11 cellular contexts compared by ENCODE assay signal in the genomic region with DNA sequence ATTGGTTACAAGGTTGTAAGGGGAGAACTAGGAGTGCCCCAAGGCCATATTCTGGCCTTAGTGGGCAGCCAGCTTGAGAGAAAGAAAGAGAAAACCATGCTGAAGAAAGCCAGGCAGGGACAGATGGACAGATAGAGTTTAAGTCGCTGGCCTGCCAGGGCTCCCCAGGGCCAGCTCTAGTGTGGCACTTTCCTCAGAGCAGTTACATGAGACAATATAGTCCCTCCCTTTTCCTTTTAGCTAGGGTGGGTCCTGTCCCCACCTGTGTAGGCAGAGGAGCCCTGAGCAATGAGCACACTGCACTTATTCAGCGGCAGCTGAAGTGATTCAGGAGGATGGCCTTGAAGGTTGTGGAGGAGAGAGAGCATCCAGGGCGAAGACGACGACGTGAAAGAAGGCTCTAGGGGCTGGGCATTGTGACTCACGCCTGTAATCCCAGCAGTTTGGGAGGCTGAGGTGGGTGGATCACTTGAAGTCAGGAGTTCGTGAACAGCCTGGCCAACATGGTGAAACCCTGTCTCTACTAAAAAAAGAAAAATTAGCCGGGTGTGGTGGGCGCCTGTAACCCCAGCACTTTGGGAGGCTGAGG.
DNase-seq lines count a peak whose midpoint lies in the region; TF ChIP-seq lines count a peak whose summit lies in the region.
"Had no signal": no experiment of that assay in that cellular context is flagged by ENCODE, and none has a peak within 500 bp of the region (broad histone marks: within the 10 kb centered on the region; RNA-seq: fewer than 3 reads in every experiment).

No MANE protein-coding gene starts in this region.

- BruUV-seq in MCF 10A (replicated peaks; lab: Mats Ljungman, UMichigan): no TSS peak

- H3K27ac Mint-ChIP-seq in MCF 10A (ENCODE audit: low read depth, unreplicated experiment): peak overlapping the region; percentile 92

- intact Hi-C loops in MCF 10A (cut with micrococcal nuclease): loop anchor here (10.0 kb wide), 1 partner anchor 192 kb away; no protein-coding TSS in a partner anchor
- intact Hi-C loops in breast epithelium (cut with DNase I; ENCODE audit: low total_unique reads): no loop called here
- intact Hi-C loops in vagina (cut with DNase I): loop anchor here (10.0 kb wide), 1 partner anchor 52 kb away; no protein-coding TSS in a partner anchor

- H3K9me3 ChIP-seq in breast epithelium: no peaks in the 10 kb centered on the region
- H3K9me3 ChIP-seq in vagina: no peaks in the 10 kb centered on the region
- H3K9me3 ChIP-seq: spleen had no signal

- H3K27me3 ChIP-seq in breast epithelium (no peaks in the 10 kb centered on the region), vagina (no peaks in the 10 kb centered on the region)
- H3K27me3 ChIP-seq: spleen had no signal

- POLR2A ChIA-PET in MCF 10A (lab: Yijun Ruan, JAX): interaction anchor here (1.1 to 5.2 kb wide), 7 partner anchors 9 to 193 kb away, joined by 3 to 63 read pairs (median 10); a partner anchor contains a TSS

- H3K36me3 Mint-ChIP-seq in MCF 10A (ENCODE audit: insufficient read depth, unreplicated experiment): no peaks in the 10 kb centered on the region

- H3K4me1 ChIP-seq in breast epithelium (no peaks in the 10 kb centered on the region), vagina (peaks cover 52% of the 10 kb centered on the region)

- H3K4me3 Mint-ChIP-seq in MCF 10A (ENCODE audit: unreplicated experiment): peak overlapping the region; percentile 51

- H3K4me1 Mint-ChIP-seq in MCF 10A (ENCODE audit: insufficient read depth, unreplicated experiment): peaks cover 54% of the 10 kb centered on the region

- no peak for TF ChIP-seq POLR2A in breast epithelium (IDR thresholded peaks at IDR 0.05)
- no peak for TF ChIP-seq POLR2A in vagina (IDR thresholded peaks at IDR 0.05)

- H3K27ac ChIP-seq in breast epithelium (no peak overlapping the region), vagina (peak overlapping the region; percentile 77)

- H3K4me3 ChIP-seq in breast epithelium: no peak overlapping the region
- no peak overlapping the region for H3K4me3 ChIP-seq in vagina
- H3K4me3 ChIP-seq: spleen had no signal

- H3K9me3 Mint-ChIP-seq in MCF 10A (ENCODE audit: unreplicated experiment): no peaks in the 10 kb centered on the region

- DNase-seq in MCF 10A (ENCODE audit: unreplicated experiment) (peak; percentile 74), breast epithelium (ENCODE audit: low spot score in 2 of 2) (no peak), T1000 (lab: John Stamatoyannopoulos, UW) (peak; percentile 24), iris pigment epithelial cell (ENCODE audit: low read depth) (peak; percentile 82), vagina (ENCODE audit: extremely low spot score in 2 of 2) (no peak), NOMO-1 (lab: John Stamatoyannopoulos, UW; ENCODE audit: unreplicated experiment in 2 of 2) (no peak), NCI-H187 treated with DMSO at 0.1 percent for 48 hours (lab: John Stamatoyannopoulos, UW) (no peak), KG1 (lab: John Stamatoyannopoulos, UW) (no peak)
- DNase-seq: RPMI8226; stimulated activated CD8-positive, alpha-beta memory T cell treated with anti-CD3 and anti-CD28 coated beads, Interleukin-4, amount 100 ng/mL, for 48 hours had no signal

- no peak for TF ChIP-seq CTCF in MCF 10A (IDR thresholded peaks at IDR 0.05; ENCODE audit: unreplicated experiment)
- no peak for TF ChIP-seq CTCF in breast epithelium (IDR thresholded peaks at IDR 0.05)
- TF ChIP-seq CTCF in vagina (IDR thresholded peaks at IDR 0.05): no peak

- CTCF ChIA-PET in MCF 10A (lab: Yijun Ruan, JAX): interaction anchor here (1.1 to 1.8 kb wide), 5 partner anchors 11 to 191 kb away, joined by 3 to 5 read pairs (median 4); no protein-coding TSS in a partner anchor

- no peaks in the 10 kb centered on the region for H3K27me3 Mint-ChIP-seq in MCF 10A (ENCODE audit: insufficient read depth, unreplicated experiment)

- H3K36me3 ChIP-seq in breast epithelium (no peaks in the 10 kb centered on the region), vagina (no peaks in the 10 kb centered on the region)
- H3K36me3 ChIP-seq: spleen had no signal

Comparison
In these comparisons a context has a peak if more than half of its experiments do, and no peak if none do; other contexts are left out.
1. DNase-seq: peak in MCF 10A (single experiment), T1000 (single experiment) and iris pigment epithelial cell (single experiment); none in breast epithelium (0 of 2), vagina (0 of 2), NOMO-1 (0 of 2), NCI-H187 treated with DMSO at 0.1 percent for 48 hours (single experiment) and KG1 (single experiment).